In the genomic region with DNA sequence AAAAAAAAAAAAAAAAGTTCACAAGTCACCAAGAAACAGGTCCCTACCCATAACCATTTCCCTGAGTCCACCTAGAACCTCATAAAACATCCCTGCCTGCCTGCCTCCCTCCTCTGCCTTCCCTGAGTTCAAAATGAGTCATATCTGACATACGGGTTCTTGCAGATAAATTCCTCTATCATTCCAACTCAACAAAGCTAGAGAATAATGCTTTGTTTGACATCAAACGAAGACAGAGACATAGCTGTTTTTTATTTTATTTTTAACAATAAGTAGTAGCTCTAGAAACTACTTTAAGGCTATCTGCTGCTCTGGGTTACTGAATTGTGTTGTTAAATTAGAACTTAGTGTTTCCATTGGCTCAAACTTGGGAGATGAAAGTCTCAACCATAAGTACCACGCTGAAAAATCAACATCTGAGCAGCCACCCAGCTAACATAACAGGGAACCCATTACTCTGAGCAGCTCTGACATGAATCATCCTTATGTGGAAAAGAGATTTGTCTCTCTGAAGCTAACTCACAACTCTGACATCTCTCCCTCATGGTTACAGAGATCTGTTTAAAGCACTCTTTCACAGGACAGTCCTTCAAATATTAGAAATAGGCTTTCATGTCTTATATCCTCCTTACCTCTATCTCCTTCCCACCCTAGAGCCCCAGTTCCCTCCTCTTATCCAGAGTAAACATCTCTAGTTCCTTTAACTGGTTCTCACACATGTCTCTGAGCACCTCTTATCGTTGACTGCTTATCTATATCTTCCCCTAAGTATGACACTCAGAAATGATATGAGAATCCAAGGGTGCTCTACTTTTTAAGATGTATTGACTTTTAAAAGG, we compare ENCODE assay signal across 8 cellular contexts. TPM values are rescaled to one million over a fixed set of nuclear protein-coding genes. Genes with fewer than 3 reads are reported as not detected.
DNase-seq lines count a peak whose midpoint lies in the region; ATAC-seq, FAIRE-seq and TF ChIP-seq lines count a peak whose summit lies in the region.

No MANE protein-coding gene starts in this region.

- POLR2A ChIA-PET in activated CD4-positive, alpha-beta T cell treated with anti-CD3 and anti-CD28 coated beads, Interleukin-2, amount 10 ng/mL, durations not matched to agents 7 days and 5 days (lab: Charles Lee) = interaction anchor here (0.8 kb wide), 1 partner anchor 30 kb away, joined by 3 read pairs; no protein-coding TSS in a partner anchor
- POLR2A ChIA-PET in activated B cell treated with CpG ODN at 0.5 μM for 24 hours (lab: Charles Lee) = no interaction called here

- no peak overlapping the region for H3K4me3 ChIP-seq in thyroid gland (replicated peaks in 1 of 3)

- no peaks in the 10 kb centered on the region for H3K27me3 ChIP-seq in thyroid gland

- intact Hi-C loops in activated B cell treated with CpG ODN at 0.5 μM for 24 hours (cut with micrococcal nuclease) = loop anchor here (10.0 kb wide), 1 partner anchor 357 kb away; no protein-coding TSS in a partner anchor
- intact Hi-C loops in left ventricle myocardium superior (cut with micrococcal nuclease) = no loop called here
- intact Hi-C loops in thyroid gland (cut with DNase I) = no loop called here

- WGBS in thyroid gland, 2 donors = 31 to 41% methylated on average over 4 of the region's 4 CpGs

- H3K36me3 ChIP-seq in thyroid gland = peaks cover 0 to 6% of the 10 kb centered on the region in 2 donors

- peak in 1 of 2 donors; percentile 51 for TF ChIP-seq POLR2A in thyroid gland (IDR thresholded peaks at IDR 0.05)
- TF ChIP-seq POLR2A in GM12892 (IDR thresholded peaks at IDR 0.05; ENCODE audit: low read depth, low read length) = no peak

- no peaks in the 10 kb centered on the region for H3K27me3 Mint-ChIP-seq in activated CD4-positive, alpha-beta T cell treated with anti-CD3 and anti-CD28 coated beads, Interleukin-2, amount 10 ng/mL, durations not matched to agents 7 days and 5 days
- H3K27me3 Mint-ChIP-seq in activated B cell treated with CpG ODN at 0.5 μM for 24 hours = no peaks in the 10 kb centered on the region

- peak overlapping the region; percentile 96 to 98 (median 96) for H3K27ac ChIP-seq in thyroid gland

- CTCF ChIA-PET in activated CD4-positive, alpha-beta T cell treated with anti-CD3 and anti-CD28 coated beads, Interleukin-2, amount 10 ng/mL, durations not matched to agents 7 days and 5 days (lab: Charles Lee) = no interaction called here
- CTCF ChIA-PET in activated B cell treated with CpG ODN at 0.5 μM for 24 hours (lab: Charles Lee) = no interaction called here

- DNase-seq in activated CD4-positive, alpha-beta T cell treated with anti-CD3 and anti-CD28 coated beads, Interleukin-2, amount 10 ng/mL, durations not matched to agents 7 days and 5 days = no peak
- DNase-seq in activated CD4-positive, alpha-beta T cell treated with anti-CD3 and anti-CD28 coated beads for 1 hour = no peak
- no peak for DNase-seq in activated B cell treated with CpG ODN at 0.5 μM for 24 hours
- no peak for DNase-seq in left ventricle myocardium superior
- no peak for DNase-seq in thyroid gland
- DNase-seq in C1 segment of cervical spinal cord (lab: John Stamatoyannopoulos, UW) = no peak
- DNase-seq in GM12892 (ENCODE audit: insufficient read length) = no peak

- H3K4me1 Mint-ChIP-seq in activated CD4-positive, alpha-beta T cell treated with anti-CD3 and anti-CD28 coated beads, Interleukin-2, amount 10 ng/mL, durations not matched to agents 7 days and 5 days = peaks cover 55% of the 10 kb centered on the region
- H3K4me1 Mint-ChIP-seq in activated B cell treated with CpG ODN at 0.5 μM for 24 hours = peaks cover 58% of the 10 kb centered on the region

- no peak for FAIRE-seq in GM12892 (lab: Jason Lieb, UNC)

- H3K27ac Mint-ChIP-seq in activated CD4-positive, alpha-beta T cell treated with anti-CD3 and anti-CD28 coated beads, Interleukin-2, amount 10 ng/mL, durations not matched to agents 7 days and 5 days = peak overlapping the region; percentile 57
- peak overlapping the region; percentile 61 for H3K27ac Mint-ChIP-seq in activated B cell treated with CpG ODN at 0.5 μM for 24 hours

- H3K9me3 ChIP-seq in thyroid gland = no peaks in the 10 kb centered on the region

- no peak overlapping the region for H3K4me3 Mint-ChIP-seq in activated CD4-positive, alpha-beta T cell treated with anti-CD3 and anti-CD28 coated beads, Interleukin-2, amount 10 ng/mL, durations not matched to agents 7 days and 5 days
- peak overlapping the region; percentile 36 for H3K4me3 Mint-ChIP-seq in activated B cell treated with CpG ODN at 0.5 μM for 24 hours

- TF ChIP-seq CTCF in activated B cell treated with CpG ODN at 0.5 μM for 24 hours (IDR thresholded peaks at IDR 0.05) = no peak
- no peak for TF ChIP-seq CTCF in thyroid gland (IDR thresholded peaks at IDR 0.05)

- H3K36me3 Mint-ChIP-seq in activated CD4-positive, alpha-beta T cell treated with anti-CD3 and anti-CD28 coated beads, Interleukin-2, amount 10 ng/mL, durations not matched to agents 7 days and 5 days (ENCODE audit: low read depth) = peaks cover 43% of the 10 kb centered on the region
- H3K36me3 Mint-ChIP-seq in activated B cell treated with CpG ODN at 0.5 μM for 24 hours (ENCODE audit: low read depth) = peaks cover 30% of the 10 kb centered on the region

- ATAC-seq in activated B cell treated with CpG ODN at 0.5 μM for 24 hours (ENCODE audit: low read depth) (no peak), left ventricle myocardium superior (peak; percentile 26), GM21360 (IDR thresholded peaks at IDR 0.05; ENCODE audit: unreplicated experiment) (no peak)

- peaks cover 12% of the 10 kb centered on the region for H3K9me3 Mint-ChIP-seq in activated CD4-positive, alpha-beta T cell treated with anti-CD3 and anti-CD28 coated beads, Interleukin-2, amount 10 ng/mL, durations not matched to agents 7 days and 5 days
- peaks cover 4% of the 10 kb centered on the region for H3K9me3 Mint-ChIP-seq in activated B cell treated with CpG ODN at 0.5 μM for 24 hours

- H3K4me1 ChIP-seq in thyroid gland = peaks cover 60 to 65% of the 10 kb centered on the region in 2 donors

RNA-seq across cellular contexts. Expression of a gene that starts 12.1 kb away (rescaled TPM):
- 10 to 100 TPM; 30.6 to 34.7 TPM for total RNA-seq in activated CD4-positive, alpha-beta T cell treated with anti-CD3 and anti-CD28 coated beads, Interleukin-2, amount 10 ng/mL, durations not matched to agents 7 days and 5 days
- total RNA-seq in activated B cell treated with CpG ODN at 0.5 μM for 24 hours = 16.1 and 20.6 TPM in 2 replicates
- 112 TPM for total RNA-seq in left ventricle myocardium superior
- total RNA-seq in thyroid gland = 100 to 1,000 TPM; 222 to 549 (median 318) TPM
- 16.7 TPM for polyA plus RNA-seq in GM12892 (2012; ENCODE audit: missing spikeins)

RNA-seq across cellular contexts. Expression of a gene that starts 59.4 kb away (rescaled TPM):
- not detected for total RNA-seq in activated CD4-positive, alpha-beta T cell treated with anti-CD3 and anti-CD28 coated beads, Interleukin-2, amount 10 ng/mL, durations not matched to agents 7 days and 5 days
- total RNA-seq in activated B cell treated with CpG ODN at 0.5 μM for 24 hours (not detected in 2 replicates), left ventricle myocardium superior (2.2 TPM), thyroid gland (10 to 100 TPM in 1 of 4 donors, 1 to 10 TPM in 1, under 1 TPM in 2; 0.33 to 11.2 (median 1.4) TPM)
- not detected for polyA plus RNA-seq in GM12892 (2012; ENCODE audit: missing spikeins)
